Comparison of ENCODE assay signal across 18 cellular contexts in the genomic region with DNA sequence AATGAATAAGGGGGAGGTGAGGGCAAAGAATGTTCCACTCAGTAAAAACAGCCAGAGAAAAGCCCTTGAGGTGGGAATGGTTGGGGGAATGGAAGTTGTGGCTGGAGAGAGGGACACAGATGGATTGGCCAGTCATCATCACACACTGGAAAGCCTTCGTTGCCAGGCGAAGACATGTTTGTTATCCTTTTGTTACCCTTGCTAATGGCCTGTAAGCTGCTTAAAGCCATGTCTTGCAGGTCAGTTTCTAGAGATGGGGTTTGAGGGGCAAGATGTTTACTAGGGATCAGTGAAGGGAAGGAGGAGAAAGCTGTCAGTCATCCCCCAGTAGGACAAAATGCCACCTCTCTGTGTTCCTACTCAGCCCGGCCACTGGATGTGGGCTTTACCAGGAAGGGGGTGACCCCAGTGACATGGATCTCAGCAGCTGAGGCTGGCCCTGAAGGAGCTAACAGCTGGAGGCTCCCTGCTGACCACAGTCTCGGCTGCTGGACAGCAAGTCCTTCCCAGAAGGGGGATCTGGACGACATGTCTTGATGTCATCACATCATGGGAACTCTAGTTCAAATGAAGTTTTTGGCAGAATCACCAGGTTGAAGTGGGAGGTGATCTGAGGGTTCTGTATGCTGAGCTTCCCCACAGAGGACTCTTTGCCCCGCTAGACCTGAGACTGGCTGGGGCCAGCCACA.
"Had no signal": no experiment of that assay in that cellular context is flagged by ENCODE, and none has a peak within 500 bp of the region (broad histone marks: within the 10 kb centered on the region; RNA-seq: fewer than 3 reads in every experiment).

No MANE protein-coding gene starts in this region.

- H3K27me3 ChIP-seq: breast epithelium, foreskin keratinocyte, thyroid gland had no signal

- H3K9me3 Mint-ChIP-seq: activated CD4-positive, alpha-beta memory T cell treated with anti-CD3 and anti-CD28 coated beads, Interleukin-2, amount 10 ng/mL, durations not matched to agents 7 days and 5 days; stimulated activated naive B cell treated with anti-CD40 and anti-IgM and Interleukin-4, amounts not matched to agents 10 μg/mL and 1 μg/mL and 100 μg/mL, for 72 hours had no signal

- H3K4me1 Mint-ChIP-seq: activated CD4-positive, alpha-beta memory T cell treated with anti-CD3 and anti-CD28 coated beads, Interleukin-2, amount 10 ng/mL, durations not matched to agents 7 days and 5 days had no signal

- H3K4me3 Mint-ChIP-seq: activated CD4-positive, alpha-beta memory T cell treated with anti-CD3 and anti-CD28 coated beads, Interleukin-2, amount 10 ng/mL, durations not matched to agents 7 days and 5 days; activated naive CD8-positive, alpha-beta T cell; T-helper 17 cell had no signal

- H3K36me3 Mint-ChIP-seq: activated naive CD8-positive, alpha-beta T cell; stimulated activated naive B cell treated with anti-CD40 and anti-IgM and Interleukin-4, amounts not matched to agents 10 μg/mL and 1 μg/mL and 100 μg/mL, for 72 hours had no signal

- DNase-seq: activated CD4-positive, alpha-beta memory T cell treated with anti-CD3 and anti-CD28 coated beads, Interleukin-2, amount 10 ng/mL, durations not matched to agents 7 days and 5 days; activated CD4-positive, alpha-beta T cell treated with anti-CD3 and anti-CD28 coated beads for 4 hours; activated CD8-positive, alpha-beta memory T cell treated with anti-CD3 and anti-CD28 coated beads, Interleukin-2, amount 50 U/mL, for 4 hours; activated gamma-delta T cell treated with Interleukin-2 at 50 U/mL for 16 hours; activated T-cell treated with anti-CD3 and anti-CD28 coated beads, Interleukin-2, amount 50 U/mL, for 48 hours; amniotic stem cell; esophagus squamous epithelium; foreskin keratinocyte; glutamatergic neuron; hypothalamus; kidney glomerular epithelial cell; mesendoderm; stimulated activated CD4-positive, alpha-beta T cell treated with anti-CD3 and anti-CD28 coated beads, Interleukin-12 subunit alpha, Interleukin-12 subunit beta, amount 100 ng/mL, for 4 hours; stimulated activated naive B cell treated with anti-CD40 and anti-IgM and Interleukin-4, amounts not matched to agents 10 μg/mL and 1 μg/mL and 100 μg/mL, for 72 hours; T-helper 17 cell; thyroid gland had no signal

- H3K27ac Mint-ChIP-seq: activated CD4-positive, alpha-beta memory T cell treated with anti-CD3 and anti-CD28 coated beads, Interleukin-2, amount 10 ng/mL, durations not matched to agents 7 days and 5 days; activated naive CD8-positive, alpha-beta T cell; stimulated activated naive B cell treated with anti-CD40 and anti-IgM and Interleukin-4, amounts not matched to agents 10 μg/mL and 1 μg/mL and 100 μg/mL, for 72 hours; T-helper 17 cell had no signal

- ATAC-seq: foreskin keratinocyte, T-helper 17 cell had no signal

- H3K4me1 ChIP-seq: breast epithelium, foreskin keratinocyte, thyroid gland had no signal

- H3K36me3 ChIP-seq: breast epithelium, esophagus squamous epithelium, thyroid gland had no signal

- H3K27me3 Mint-ChIP-seq: activated CD4-positive, alpha-beta memory T cell treated with anti-CD3 and anti-CD28 coated beads, Interleukin-2, amount 10 ng/mL, durations not matched to agents 7 days and 5 days; activated naive CD8-positive, alpha-beta T cell; stimulated activated naive B cell treated with anti-CD40 and anti-IgM and Interleukin-4, amounts not matched to agents 10 μg/mL and 1 μg/mL and 100 μg/mL, for 72 hours; T-helper 17 cell had no signal

- H3K27ac ChIP-seq: breast epithelium, esophagus squamous epithelium, foreskin keratinocyte, thyroid gland had no signal

- H3K4me3 ChIP-seq: breast epithelium, esophagus squamous epithelium, thyroid gland had no signal

- H3K9me3 ChIP-seq: breast epithelium, esophagus squamous epithelium, thyroid gland had no signal
